In the genomic region with DNA sequence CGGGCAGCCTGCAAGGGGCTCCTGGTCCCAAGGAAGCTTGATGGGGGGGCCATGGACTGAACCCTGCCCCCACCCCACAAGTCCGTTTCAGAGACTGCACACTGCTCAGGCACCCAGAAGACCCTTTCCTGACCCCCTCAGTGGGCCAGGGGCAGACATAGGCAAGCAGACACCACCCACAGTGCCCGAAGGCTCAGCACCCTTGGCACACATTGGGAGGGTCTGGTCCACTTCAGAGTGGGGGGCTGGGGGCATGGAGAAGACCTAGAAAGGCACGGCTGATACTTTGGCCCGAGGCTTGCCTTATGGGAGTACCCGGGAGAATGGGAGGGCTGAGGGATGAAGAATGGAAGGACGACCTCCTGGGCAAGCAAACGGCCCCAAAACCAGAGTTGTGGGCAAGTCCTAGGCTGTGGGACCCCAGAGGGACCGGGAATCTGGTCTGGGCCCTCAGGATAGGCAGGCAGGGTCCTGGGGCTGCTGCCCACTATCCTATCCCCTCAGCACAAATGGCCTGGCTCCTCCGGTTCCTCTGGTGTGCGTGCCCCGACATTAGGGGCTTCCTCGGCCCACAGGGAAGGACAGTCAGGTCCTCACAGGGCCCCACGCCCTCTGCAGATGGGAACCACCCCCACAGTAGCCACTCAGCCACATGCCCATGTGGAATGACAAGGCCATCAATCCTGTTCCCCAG, we compare ENCODE assay signal across 1 cellular context.
TF ChIP-seq lines count a peak whose summit lies in the region.

No MANE protein-coding gene starts in this region.

TF ChIP-seq in SK-N-SH treated with all-trans-retinoic acid at 6 μM for 48 hours, 23 proteins besides CTCF, POLR2A, EP300 and RAD21 (continued from another document):
- TF ChIP-seq, protein P1, sequence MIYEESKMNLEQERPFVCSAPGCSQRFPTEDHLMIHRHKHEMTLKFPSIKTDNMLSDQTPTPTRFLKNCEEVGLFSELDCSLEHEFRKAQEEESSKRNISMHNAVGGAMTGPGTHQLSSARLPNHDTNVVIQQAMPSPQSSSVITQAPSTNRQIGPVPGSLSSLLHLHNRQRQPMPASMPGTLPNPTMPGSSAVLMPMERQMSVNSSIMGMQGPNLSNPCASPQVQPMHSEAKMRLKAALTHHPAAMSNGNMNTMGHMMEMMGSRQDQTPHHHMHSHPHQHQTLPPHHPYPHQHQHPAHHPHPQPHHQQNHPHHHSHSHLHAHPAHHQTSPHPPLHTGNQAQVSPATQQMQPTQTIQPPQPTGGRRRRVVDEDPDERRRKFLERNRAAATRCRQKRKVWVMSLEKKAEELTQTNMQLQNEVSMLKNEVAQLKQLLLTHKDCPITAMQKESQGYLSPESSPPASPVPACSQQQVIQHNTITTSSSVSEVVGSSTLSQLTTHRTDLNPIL (CRISPR knock-in tag; IDR thresholded peaks at IDR 0.05; ENCODE audit: low read depth) = no peak
